In the genomic region with DNA sequence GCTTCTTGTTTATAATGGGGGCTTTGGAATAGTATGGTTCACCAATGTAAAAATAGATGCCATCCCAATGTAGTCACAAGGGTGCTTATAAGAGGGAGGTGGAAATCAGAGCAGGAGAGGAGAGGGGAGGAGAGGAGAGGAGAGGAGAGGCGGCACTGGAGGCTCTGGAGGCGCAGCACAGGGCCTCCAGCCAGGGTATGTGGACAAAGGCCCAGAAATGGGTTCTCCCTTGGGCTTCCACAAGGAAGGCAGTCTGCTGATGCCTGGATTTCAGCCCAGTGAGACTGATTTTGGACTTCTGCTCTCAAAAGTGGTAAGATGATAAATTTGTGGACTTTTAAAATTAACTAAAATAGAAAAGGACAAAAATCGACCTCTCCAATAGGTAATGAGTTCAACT, we compare ENCODE assay signal across 33 cellular contexts.
"Had no signal": no experiment of that assay in that cellular context is flagged by ENCODE, and none has a peak within 500 bp of the region (broad histone marks: within the 10 kb centered on the region; RNA-seq: fewer than 3 reads in every experiment).

No MANE protein-coding gene starts in this region.

- H3K27me3 ChIP-seq: colonic mucosa, foreskin keratinocyte, gastroesophageal sphincter, left lung, suprapubic skin, thyroid gland, vagina had no signal

- H3K4me3 ChIP-seq: colonic mucosa, gastroesophageal sphincter, heart right ventricle, left lung, lower lobe of right lung, mucosa of descending colon, psoas muscle, smooth muscle cell, suprapubic skin, thyroid gland, vagina had no signal

- H3K36me3 ChIP-seq: colonic mucosa, gastroesophageal sphincter, heart right ventricle, left lung, lower lobe of right lung, suprapubic skin, thyroid gland, vagina had no signal

- H3K36me3 Mint-ChIP-seq: mesothelial cell of epicardium had no signal

- H3K9me3 ChIP-seq: colonic mucosa, gastroesophageal sphincter, left lung, lower lobe of right lung, mucosa of descending colon, psoas muscle, suprapubic skin, thyroid gland, vagina had no signal

- H3K27ac ChIP-seq: colonic mucosa, epithelial cell of prostate, foreskin keratinocyte, gastroesophageal sphincter, heart right ventricle, left lung, lower lobe of right lung, psoas muscle, suprapubic skin, thyroid gland, vagina had no signal

- H3K4me2 ChIP-seq: smooth muscle cell had no signal

- H3K27ac Mint-ChIP-seq: dendritic cell treated with granulocyte-macrophage colony-stimulating factor and Interleukin-4, amounts not matched to agents 40 ng/mL and 50 ng/mL, for 4 days; endodermal cell; mesothelial cell of epicardium; nephron progenitor cell; stimulated activated naive CD8-positive, alpha-beta T cell treated with anti-CD3 and anti-CD28 coated beads, Interleukin-15, amount 100 ng/mL, for 72 hours had no signal

- H3K4me3 Mint-ChIP-seq: dendritic cell treated with granulocyte-macrophage colony-stimulating factor and Interleukin-4, amounts not matched to agents 40 ng/mL and 50 ng/mL, for 4 days; endodermal cell; mesothelial cell of epicardium; naive B cell; nephron progenitor cell; stimulated activated naive CD8-positive, alpha-beta T cell treated with anti-CD3 and anti-CD28 coated beads, Interleukin-15, amount 100 ng/mL, for 72 hours had no signal

- ATAC-seq: esophagus mucosa; foreskin keratinocyte; gastroesophageal sphincter; left lung; lower lobe of right lung; mucosa of descending colon; psoas muscle; sciatic nerve; stimulated activated naive CD8-positive, alpha-beta T cell treated with anti-CD3 and anti-CD28 coated beads, Interleukin-15, amount 100 ng/mL, for 72 hours had no signal

- H3K9me3 Mint-ChIP-seq: endodermal cell; stimulated activated naive CD8-positive, alpha-beta T cell treated with anti-CD3 and anti-CD28 coated beads, Interleukin-15, amount 100 ng/mL, for 72 hours had no signal

- H3K27me3 Mint-ChIP-seq: naive B cell; stimulated activated naive CD8-positive, alpha-beta T cell treated with anti-CD3 and anti-CD28 coated beads, Interleukin-15, amount 100 ng/mL, for 72 hours had no signal

- H3K4me1 Mint-ChIP-seq: mesothelial cell of epicardium; stimulated activated naive CD8-positive, alpha-beta T cell treated with anti-CD3 and anti-CD28 coated beads, Interleukin-15, amount 100 ng/mL, for 72 hours had no signal

- H3K4me1 ChIP-seq: colonic mucosa, foreskin keratinocyte, left lung, lower lobe of right lung, psoas muscle, suprapubic skin, vagina had no signal

- DNase-seq: colonic mucosa; effector CD8-positive, alpha-beta T cell; endodermal cell; foreskin keratinocyte; glutamatergic neuron; hippocampal formation; left cardiac atrium; left lung; lower lobe of right lung; mesenchymal stem cell; mucosa of descending colon; naive B cell; nephron progenitor cell; posterior cingulate gyrus; psoas muscle; stimulated activated CD4-positive, alpha-beta T cell treated with anti-CD3 and anti-CD28 coated beads, Interleukin-12 subunit alpha, Interleukin-12 subunit beta, amount 100 ng/mL, for 4 hours; stimulated activated CD4-positive, alpha-beta T cell treated with anti-CD3 and anti-CD28 coated beads, Interleukin-1b, Interleukin-23, amount 100 ng/mL, for 48 hours; stimulated activated CD4-positive, alpha-beta T cell treated with anti-CD3 and anti-CD28 coated beads, Interleukin-4, amount 100 ng/mL, for 1 hour; stimulated activated CD8-positive, alpha-beta memory T cell treated with anti-CD3 and anti-CD28 coated beads, Interleukin-4, amount 100 ng/mL, for 48 hours; stimulated activated naive CD4-positive, alpha-beta T cell; stimulated activated naive CD8-positive, alpha-beta T cell treated with anti-CD3 and anti-CD28 coated beads, Interleukin-15, amount 100 ng/mL, for 72 hours; thyroid gland; trophoblast cell had no signal
